Comparison of ENCODE assay signal across 9 cellular contexts in the genomic region with DNA sequence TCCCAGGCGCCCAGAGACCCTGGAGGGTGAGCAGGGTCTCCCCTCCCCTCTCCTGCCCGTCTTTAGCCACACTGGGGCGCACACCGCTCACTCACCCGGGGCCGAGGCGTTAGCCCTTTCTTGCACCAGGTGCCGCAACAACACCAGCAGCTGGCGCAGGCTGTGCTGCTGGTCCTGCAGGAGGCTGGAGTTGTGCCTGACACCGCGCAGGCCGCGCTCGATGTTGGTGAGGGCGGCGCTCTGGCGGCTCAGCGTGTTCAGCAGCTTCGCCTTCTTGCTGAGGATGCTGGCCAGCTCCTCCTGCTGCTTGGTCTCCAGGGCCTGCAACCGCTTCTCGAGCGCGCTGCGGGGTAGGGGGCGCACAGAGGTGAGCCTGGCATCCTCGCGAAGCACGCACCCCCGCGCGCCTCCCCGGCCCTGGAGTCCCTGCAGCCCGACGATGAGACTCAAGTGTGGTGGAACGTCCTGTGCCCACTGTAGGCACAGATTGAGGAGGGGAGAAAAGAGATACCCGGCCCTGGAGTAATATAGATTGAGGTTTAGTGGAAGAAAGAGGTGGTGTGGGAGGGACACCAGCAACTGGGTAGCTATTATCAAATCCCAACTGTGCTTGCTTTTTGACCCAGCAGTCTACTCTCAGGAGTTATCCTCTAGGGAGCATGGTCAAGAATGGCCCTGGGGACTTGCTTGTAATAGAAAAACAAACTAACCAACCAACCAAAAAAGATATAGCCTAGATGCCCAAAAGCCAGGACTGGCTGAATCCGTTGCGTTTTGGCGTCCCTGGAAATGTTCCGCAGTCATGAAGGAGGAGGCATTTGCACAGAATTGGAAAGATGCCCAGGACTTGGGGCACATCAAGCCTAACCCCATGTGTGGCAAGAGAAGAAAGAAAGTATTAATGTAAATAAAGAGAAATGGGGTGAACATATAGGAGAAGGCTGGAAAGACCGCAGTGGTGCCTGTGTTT. TPM values are rescaled to one million over a fixed set of nuclear protein-coding genes. Genes with fewer than 3 reads are reported as not detected.
A peak's percentile ranks its signal among the peaks of the same experiment; 100 is the strongest.
DNase-seq lines count a peak whose midpoint lies in the region; ATAC-seq and TF ChIP-seq lines count a peak whose summit lies in the region.
"Had no signal": no experiment of that assay in that cellular context is flagged by ENCODE, and none has a peak within 500 bp of the region (broad histone marks: within the 10 kb centered on the region; RNA-seq: fewer than 3 reads in every experiment).

No MANE protein-coding gene starts in this region.

- peaks cover 69% of the 10 kb centered on the region for H3K27me3 Mint-ChIP-seq in neural crest cell (ENCODE audit: low read depth)

- H3K4me1 Mint-ChIP-seq in neural crest cell: peaks cover 15% of the 10 kb centered on the region

- TF ChIP-seq CTCF in fibroblast of mammary gland (conservative IDR thresholded peaks at IDR 0.05; ENCODE audit: control insufficient read depth, insufficient read depth, low read depth, low read length) (no peak), neural crest cell (conservative IDR thresholded peaks at IDR 0.05) (peak; percentile 27)

- peak overlapping the region; percentile 51 for H3K27ac Mint-ChIP-seq in neural crest cell (ENCODE audit: unreplicated experiment)

- ATAC-seq in HG02588 (IDR thresholded peaks at IDR 0.05; ENCODE audit: unreplicated experiment): no peak

- H3K9me3 Mint-ChIP-seq in neural crest cell: no peaks in the 10 kb centered on the region
- H3K9me3 Mint-ChIP-seq: central memory CD8-positive, alpha-beta T cell had no signal

- DNase-seq in DMS 273 treated with DMSO at 0.1 percent for 48 hours (lab: John Stamatoyannopoulos, UW) (peak; percentile 60), NCI-H1092 treated with DMSO at 0.1 percent for 48 hours (lab: John Stamatoyannopoulos, UW) (peak; percentile 80), fibroblast of mammary gland (ENCODE audit: low read depth) (peak; percentile 9), neural crest cell (ENCODE audit: low read depth, low spot score) (peak; percentile 28), NCI-H128 (lab: John Stamatoyannopoulos, UW; ENCODE audit: unreplicated experiment) (no peak), NCI-H1930 (lab: John Stamatoyannopoulos, UW) (no peak), cerebellar cortex (ENCODE audit: low spot score) (no peak)

- H3K36me3 Mint-ChIP-seq in neural crest cell (ENCODE audit: low read depth): no peaks in the 10 kb centered on the region

- no peak overlapping the region for H3K4me3 Mint-ChIP-seq in neural crest cell
- H3K4me3 Mint-ChIP-seq: central memory CD8-positive, alpha-beta T cell had no signal

- no peak overlapping the region for H3K4me3 ChIP-seq in fibroblast of mammary gland (ENCODE audit: control insufficient read depth, low read depth, low read length)

RNA-seq across cellular contexts. Expression of a gene that starts 30.9 kb away (rescaled TPM):
- 0.07 TPM in 1 of 2 replicates, not detected in the other for total RNA-seq in neural crest cell

RNA-seq across cellular contexts. Expression of a gene that starts 51.8 kb away (rescaled TPM):
- 16.8 and 17.4 TPM in 2 replicates for total RNA-seq in neural crest cell

Comparison
In these comparisons a context has a peak if more than half of its experiments do, and no peak if none do; other contexts are left out.
1. DNase-seq: peak in DMS 273 treated with DMSO at 0.1 percent for 48 hours (single experiment), NCI-H1092 treated with DMSO at 0.1 percent for 48 hours (single experiment), fibroblast of mammary gland (single experiment) and neural crest cell (single experiment); none in NCI-H128 (single experiment), NCI-H1930 (0 of 2) and cerebellar cortex (single experiment).